Comparison of ENCODE assay signal across 8 cellular contexts in genomic region chr16:89657442-89658220, GRCh38. TPM values are rescaled to one million over a fixed set of nuclear protein-coding genes. Genes with fewer than 3 reads are reported as not detected.
DNase-seq lines count a peak whose midpoint lies in the region; ATAC-seq, FAIRE-seq and TF ChIP-seq lines count a peak whose summit lies in the region.

CHMP1A (minus strand) TSS chr16:89657708; CDS start chr16:89657588, 120 bp downstream.
SPATA33 (plus strand) TSS chr16:89657836; CDS start chr16:89657912, 76 bp downstream.

- no peaks in the 10 kb centered on the region for H3K9me1 ChIP-seq in keratinocyte (ENCODE audit: control insufficient read depth, extremely low read depth, insufficient read depth, low read length)

- H3K4me3 ChIP-seq in keratinocyte (ENCODE audit: control insufficient read depth in 2 of 3, extremely low read depth in 1 of 3, insufficient read depth in 2 of 3, low read depth in 1 of 3, low read length in 3 of 3) = peak within 1 kb of the TSS; percentile 78 to 99 (median 96)

- peaks cover 13% of the 10 kb centered on the region for H3K4me1 ChIP-seq in keratinocyte (ENCODE audit: control insufficient read depth, extremely low read depth, insufficient read depth, low read length)

- dilution Hi-C loops in keratinocyte (cut with MboI; ENCODE audit: extremely low pct_ligation_motif_present, low sequenced_read_pairs) = no loop called here

- peak within 1 kb of the TSS; percentile 91 for H3K9ac ChIP-seq in keratinocyte (ENCODE audit: control insufficient read depth, extremely low read depth, insufficient read depth, low read length)

- peaks cover 14 to 33% of the 10 kb centered on the region in 2 experiments for H3K36me3 ChIP-seq in keratinocyte (ENCODE audit: control insufficient read depth in 2 of 2, extremely low read depth in 1 of 2, insufficient read depth in 2 of 2, low read length in 2 of 2)

- H3K27me3 ChIP-seq in keratinocyte (ENCODE audit: control insufficient read depth, extremely low read depth, insufficient read depth, low read length) = no peaks in the 10 kb centered on the region

- FAIRE-seq in keratinocyte (lab: Jason Lieb, UNC) = no peak

- TF ChIP-seq CTCF in keratinocyte (optimal IDR thresholded peaks at IDR 0.05 in 1 of 3, IDR thresholded peaks at IDR 0.05 in 1 of 3, conservative IDR thresholded peaks at IDR 0.05 in 1 of 3; ENCODE audit: extremely low read depth in 1 of 3, insufficient read depth in 2 of 3, low read length in 3 of 3) = no peak

- ATAC-seq in GM18870 (IDR thresholded peaks at IDR 0.05; ENCODE audit: unreplicated experiment) = peak; percentile 79
- ATAC-seq in HG03103 (IDR thresholded peaks at IDR 0.05; ENCODE audit: low read depth, unreplicated experiment) = peak; percentile 69

- peak; percentile 98 for DNase-seq in AG08395 (ENCODE audit: low spot score)
- DNase-seq in NCI-H226 = peak; percentile 71
- DNase-seq in activated CD4-positive, CD25-positive, alpha-beta regulatory T cell (lab: John Stamatoyannopoulos, UW) = peak; percentile 86 to 90 (median 88)
- peak in 60 of 61 donors; percentile 12 to 93 (median 82) for DNase-seq in caudate nucleus (lab: John Stamatoyannopoulos, UW)
- peak; percentile 46 for DNase-seq in keratinocyte (ENCODE audit: low read depth, low spot score)
- peak; percentile 83 to 92 (median 90) for DNase-seq in stimulated activated CD4-positive, alpha-beta T cell treated with anti-CD3 and anti-CD28 coated beads, Interleukin-12 subunit alpha, Interleukin-12 subunit beta, amount 100 ng/mL, for 48 hours (ENCODE audit: low read depth in 2 of 3, low spot score in 1 of 3)

- H3K4me2 ChIP-seq in keratinocyte (ENCODE audit: control insufficient read depth, extremely low read depth, insufficient read depth, low read depth, low read length) = peak within 1 kb of the TSS; percentile 97

- peak within 1 kb of the TSS; percentile 91 for H2AFZ ChIP-seq in keratinocyte (ENCODE audit: control insufficient read depth, low read length)

- H4K20me1 ChIP-seq in keratinocyte (ENCODE audit: control insufficient read depth, extremely low read depth, insufficient read depth, low read length) = peaks cover 3% of the 10 kb centered on the region

- H3K27ac ChIP-seq in caudate nucleus (ENCODE audit: low read depth, low read length) (peak within 1 kb of the TSS; percentile 44), keratinocyte (ENCODE audit: control insufficient read depth, insufficient read depth, low read length) (peak within 1 kb of the TSS; percentile 70)

- H3K79me2 ChIP-seq in keratinocyte (ENCODE audit: control insufficient read depth, insufficient read depth, low read length) = peaks cover 67% of the 10 kb centered on the region

- H3K9me3 ChIP-seq in keratinocyte (ENCODE audit: control insufficient read depth, low read depth, low read length) = no peaks in the 10 kb centered on the region

RNA-seq across cellular contexts. Expression of gene CHMP1A, which starts in this region (rescaled TPM):
- 64.1 to 91.7 TPM (median 87.0 TPM) in 3 replicates for polyA plus RNA-seq in keratinocyte
- polyA plus RNA-seq in keratinocyte (2011; ENCODE audit: low read depth) = 40.7 TPM
- 49.0 and 104 TPM in 2 replicates for polyA plus RNA-seq in keratinocyte (2011; cell fraction: cytosol; rRNA removed)
- 59.9 and 84.1 TPM in 2 replicates for polyA plus RNA-seq in keratinocyte (2011; cell fraction: nucleus; rRNA removed)
- 70.0 and 92.6 TPM in 2 replicates for polyA plus RNA-seq in keratinocyte (2012; ENCODE audit: low replicate concordance)
- 76.1 to 124 TPM (median 99.3 TPM) in 3 replicates for polyA minus RNA-seq in keratinocyte
- 140 TPM for polyA minus RNA-seq in keratinocyte (2011; cell fraction: cytosol; rRNA and poly(A)+ RNA removed)
- polyA minus RNA-seq in keratinocyte (2011; cell fraction: nucleus; rRNA and poly(A)+ RNA removed) = 38.9 and 47.2 TPM in 2 replicates

RNA-seq across cellular contexts. Expression of gene SPATA33, which starts in this region (rescaled TPM):
- polyA plus RNA-seq in keratinocyte = 4.5 to 6.0 TPM (median 5.3 TPM) in 3 replicates
- polyA plus RNA-seq in keratinocyte (2011; ENCODE audit: low read depth) = 2.6 TPM
- 2.2 and 3.2 TPM in 2 replicates for polyA plus RNA-seq in keratinocyte (2011; cell fraction: cytosol; rRNA removed)
- polyA plus RNA-seq in keratinocyte (2011; cell fraction: nucleus; rRNA removed) = 10.7 and 13.5 TPM in 2 replicates
- 2.1 and 6.7 TPM in 2 replicates for polyA plus RNA-seq in keratinocyte (2012; ENCODE audit: low replicate concordance)
- polyA minus RNA-seq in keratinocyte = 3.3 to 5.0 TPM (median 3.6 TPM) in 3 replicates
- polyA minus RNA-seq in keratinocyte (2011; cell fraction: cytosol; rRNA and poly(A)+ RNA removed) = 3.8 TPM
- polyA minus RNA-seq in keratinocyte (2011; cell fraction: nucleus; rRNA and poly(A)+ RNA removed) = 2.3 and 6.4 TPM in 2 replicates

Comparison
In these comparisons a context has a peak if more than half of its experiments do, and no peak if none do; other contexts are left out.
1. Peak in every context shown above with its lines: DNase-seq, ATAC-seq, H3K4me3 ChIP-seq and H3K27ac ChIP-seq.
2. DNase-seq: peak in every context shown above with its lines; median percentile 98 in AG08395; 90 in stimulated activated CD4-positive, alpha-beta T cell treated with anti-CD3 and anti-CD28 coated beads, Interleukin-12 subunit alpha, Interleukin-12 subunit beta, amount 100 ng/mL, for 48 hours; 88 in activated CD4-positive, CD25-positive, alpha-beta regulatory T cell; 82 in caudate nucleus; 71 in NCI-H226; 46 in keratinocyte.